Comparison of ENCODE assay signal across 12 cellular contexts in the genomic region with DNA sequence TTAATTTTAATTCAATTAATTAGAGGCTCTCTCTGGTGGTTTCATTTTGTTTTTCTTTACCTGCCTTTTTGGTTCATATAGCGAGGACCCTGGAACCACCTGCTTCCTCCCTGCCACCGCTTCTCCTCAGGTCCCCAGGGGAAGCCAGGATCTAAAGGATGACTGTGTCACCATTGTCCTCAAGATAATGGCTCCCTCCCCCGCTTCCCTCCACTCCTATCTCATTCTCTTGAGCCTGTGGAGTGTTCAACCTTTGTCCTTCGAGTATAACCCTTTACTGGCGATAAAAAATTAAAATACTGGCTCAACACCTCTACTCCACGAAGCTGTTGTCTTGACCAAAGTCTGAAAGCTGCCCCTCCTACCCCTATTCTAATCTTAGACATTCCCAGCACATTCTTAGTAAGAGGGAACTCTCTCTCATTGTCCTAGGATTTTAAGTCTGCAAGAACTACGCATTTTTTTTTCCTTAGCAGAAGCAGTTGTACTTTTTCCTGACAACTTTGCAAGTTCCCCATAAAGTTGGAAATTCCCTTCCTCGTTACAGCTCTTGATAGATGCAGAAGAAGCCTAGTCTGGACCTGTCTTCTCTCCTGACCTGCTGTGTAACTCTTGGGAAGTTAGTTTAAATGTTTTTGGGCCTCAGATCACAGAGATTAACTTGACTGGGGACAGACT. TPM values are rescaled to one million over a fixed set of nuclear protein-coding genes. Genes with fewer than 3 reads are reported as not detected.
DNase-seq lines count a peak whose midpoint lies in the region; ATAC-seq, FAIRE-seq and TF ChIP-seq lines count a peak whose summit lies in the region.
"Had no signal": no experiment of that assay in that cellular context is flagged by ENCODE, and none has a peak within 500 bp of the region (broad histone marks: within the 10 kb centered on the region; RNA-seq: fewer than 3 reads in every experiment).

No MANE protein-coding gene starts in this region.

- ATAC-seq in right cardiac atrium, result peak in 1 of 2 donors; percentile 48

- no peaks in the 10 kb centered on the region for H3K9me3 ChIP-seq in Peyer's patch
- H3K9me3 ChIP-seq in right cardiac atrium (ENCODE audit: control insufficient read depth, low read length), result no peaks in the 10 kb centered on the region
- H3K9me3 ChIP-seq in uterus, result no peaks in the 10 kb centered on the region
- H3K9me3 ChIP-seq: SK-N-SH had no signal

- H3K36me3 ChIP-seq in Peyer's patch (no peaks in the 10 kb centered on the region), uterus (no peaks in the 10 kb centered on the region)

- H3K4me1 ChIP-seq in Peyer's patch, result peaks cover 0 to 44% (median 6%) of the 10 kb centered on the region in 4 donors
- H3K4me1 ChIP-seq in right cardiac atrium (ENCODE audit: control insufficient read depth, insufficient read depth, low read length), result peaks cover 12% of the 10 kb centered on the region
- H3K4me1 ChIP-seq in uterus, result peaks cover 6 to 7% of the 10 kb centered on the region in 2 donors

- no peaks in the 10 kb centered on the region for H3K27me3 ChIP-seq in Peyer's patch
- no peaks in the 10 kb centered on the region for H3K27me3 ChIP-seq in right cardiac atrium (ENCODE audit: control insufficient read depth, insufficient read depth)
- H3K27me3 ChIP-seq in uterus, result no peaks in the 10 kb centered on the region

- 18% methylated on average over 8 of the region's 8 CpGs for WGBS in right cardiac atrium

- intact Hi-C loops in right cardiac atrium (cut with DNase I), result no loop called here
- intact Hi-C loops in uterus (cut with DNase I; ENCODE audit: low total_unique reads), result no loop called here

- H3K4me3 ChIP-seq in Peyer's patch (no peak overlapping the region), right cardiac atrium (ENCODE audit: low read length) (no peak overlapping the region), uterus (no peak overlapping the region)

- peak; percentile 13 for DNase-seq in NCI-H2171 treated with DMSO at 0.1 percent for 48 hours (lab: John Stamatoyannopoulos, UW)
- DNase-seq in NCI-H2171 (lab: John Stamatoyannopoulos, UW), result no peak
- DNase-seq in Peyer's patch, result peak in 1 of 3 donors; percentile 65
- no peak for DNase-seq in right cardiac atrium
- no peak for DNase-seq in uterus
- no peak for DNase-seq in germinal center (ENCODE audit: low spot score)
- DNase-seq in GM12892 (ENCODE audit: insufficient read length), result no peak
- no peak for DNase-seq in T-helper 1 cell
- DNase-seq: ACHN; activated CD4-positive, alpha-beta T cell treated with anti-CD3 and anti-CD28 coated beads for 48 hours; NCI-H524 treated with DMSO at 0.1 percent for 48 hours; SK-N-SH had no signal

- TF ChIP-seq POLR2A in Peyer's patch (IDR thresholded peaks at IDR 0.05) (no peak), uterus (IDR thresholded peaks at IDR 0.05) (no peak), GM12892 (IDR thresholded peaks at IDR 0.05; ENCODE audit: low read depth, low read length) (no peak)

- H3K27ac ChIP-seq in Peyer's patch (peak overlapping the region in 3 of 4 donors; percentile 9 to 74 (median 58)), right cardiac atrium (ENCODE audit: low read length) (peak overlapping the region; percentile 79), uterus (peak overlapping the region; percentile 87 to 93)

- no peak for TF ChIP-seq CTCF in Peyer's patch (IDR thresholded peaks at IDR 0.05)
- TF ChIP-seq CTCF in uterus (IDR thresholded peaks at IDR 0.05), result no peak

- FAIRE-seq in GM12892 (lab: Jason Lieb, UNC), result no peak

RNA-seq across cellular contexts. Expression of gene MAPKAPK2, which starts 12.6 kb away (rescaled TPM):
- total RNA-seq in Peyer's patch (10 to 100 TPM; 49.6 to 92.4 (median 59.6) TPM), right cardiac atrium (100 to 1,000 TPM; 192 to 221 (median 216) TPM), uterus (10 to 100 TPM; 17.1 to 89.2 (median 27.4) TPM)
- polyA plus RNA-seq in right cardiac atrium, result 129 TPM
- 37.5 TPM for polyA plus RNA-seq in GM12892 (2012; ENCODE audit: missing spikeins)

RNA-seq across cellular contexts. Expression of gene DYRK3, which starts 36.8 kb away (rescaled TPM):
- total RNA-seq in Peyer's patch (1 to 10 TPM in 1 of 4 donors, under 1 TPM in 2, not detected in 1; 0.67 to 3.3 (median 0.85) TPM), right cardiac atrium (10 to 100 TPM; 15.7 to 29.8 (median 23.4) TPM), uterus (10 to 100 TPM; 10.8 to 24.7 (median 14.7) TPM)
- polyA plus RNA-seq in right cardiac atrium, result 17.0 TPM
- 6.0 TPM for polyA plus RNA-seq in GM12892 (2012; ENCODE audit: missing spikeins)

RNA-seq across cellular contexts. Expression of gene EIF2D, which starts 59.9 kb away (rescaled TPM):
- total RNA-seq in Peyer's patch, result 10 to 100 TPM; 20.0 to 66.0 (median 34.9) TPM
- 10 to 100 TPM; 24.6 to 28.0 (median 25.8) TPM for total RNA-seq in right cardiac atrium
- polyA plus RNA-seq in right cardiac atrium, result 23.0 TPM
- total RNA-seq in uterus, result 100 to 1,000 TPM in 1 of 4 donors, 10 to 100 TPM in 3; 19.1 to 106 (median 54.2) TPM
- polyA plus RNA-seq in GM12892 (2012; ENCODE audit: missing spikeins), result 81.9 TPM
